ENCODE assay signal across 1 cellular context in the genomic region with DNA sequence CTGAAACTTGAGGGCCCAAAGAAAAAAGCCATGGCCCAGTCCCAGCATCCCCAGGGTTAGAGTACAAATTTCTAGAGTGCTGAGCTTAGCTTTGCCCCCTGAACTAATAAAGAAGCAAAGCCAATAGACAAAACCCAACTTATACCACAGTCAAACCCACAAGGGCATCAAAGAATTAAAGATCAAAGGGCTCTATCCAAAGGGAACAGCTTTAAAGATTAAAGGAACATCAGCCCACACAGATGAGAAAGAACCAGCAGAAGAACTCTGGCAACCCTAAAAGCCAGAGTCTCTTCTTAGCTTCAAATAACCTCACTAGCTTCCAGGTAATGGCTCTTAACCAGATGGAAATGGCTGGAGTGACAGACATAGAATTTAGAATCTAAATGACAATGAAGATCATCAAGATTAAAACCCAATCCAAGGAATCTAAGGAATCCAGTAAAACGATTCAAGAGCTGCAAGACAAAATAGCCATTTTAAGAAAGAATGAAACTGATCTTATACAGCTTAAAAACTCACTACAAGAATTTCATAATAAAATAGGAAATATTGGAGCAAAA.
TF ChIP-seq lines count a peak whose summit lies in the region.

No MANE protein-coding gene starts in this region.

TF ChIP-seq in WTC11, 78 proteins besides CTCF, POLR2A, EP300 and RAD21 (continued from another document):
- TF ChIP-seq, protein P1, sequence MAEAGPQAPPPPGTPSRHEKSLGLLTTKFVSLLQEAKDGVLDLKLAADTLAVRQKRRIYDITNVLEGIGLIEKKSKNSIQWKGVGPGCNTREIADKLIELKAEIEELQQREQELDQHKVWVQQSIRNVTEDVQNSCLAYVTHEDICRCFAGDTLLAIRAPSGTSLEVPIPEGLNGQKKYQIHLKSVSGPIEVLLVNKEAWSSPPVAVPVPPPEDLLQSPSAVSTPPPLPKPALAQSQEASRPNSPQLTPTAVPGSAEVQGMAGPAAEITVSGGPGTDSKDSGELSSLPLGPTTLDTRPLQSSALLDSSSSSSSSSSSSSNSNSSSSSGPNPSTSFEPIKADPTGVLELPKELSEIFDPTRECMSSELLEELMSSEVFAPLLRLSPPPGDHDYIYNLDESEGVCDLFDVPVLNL (CRISPR knock-in tag; IDR thresholded peaks at IDR 0.05; ENCODE audit: borderline replicate concordance, low read depth) = no peak
- TF ChIP-seq ZBTB21 (CRISPR knock-in tag; IDR thresholded peaks at IDR 0.05; ENCODE audit: borderline replicate concordance) (no peak), MYBL2 (CRISPR knock-in tag; IDR thresholded peaks at IDR 0.05) (no peak)
- TF ChIP-seq, protein P2, sequence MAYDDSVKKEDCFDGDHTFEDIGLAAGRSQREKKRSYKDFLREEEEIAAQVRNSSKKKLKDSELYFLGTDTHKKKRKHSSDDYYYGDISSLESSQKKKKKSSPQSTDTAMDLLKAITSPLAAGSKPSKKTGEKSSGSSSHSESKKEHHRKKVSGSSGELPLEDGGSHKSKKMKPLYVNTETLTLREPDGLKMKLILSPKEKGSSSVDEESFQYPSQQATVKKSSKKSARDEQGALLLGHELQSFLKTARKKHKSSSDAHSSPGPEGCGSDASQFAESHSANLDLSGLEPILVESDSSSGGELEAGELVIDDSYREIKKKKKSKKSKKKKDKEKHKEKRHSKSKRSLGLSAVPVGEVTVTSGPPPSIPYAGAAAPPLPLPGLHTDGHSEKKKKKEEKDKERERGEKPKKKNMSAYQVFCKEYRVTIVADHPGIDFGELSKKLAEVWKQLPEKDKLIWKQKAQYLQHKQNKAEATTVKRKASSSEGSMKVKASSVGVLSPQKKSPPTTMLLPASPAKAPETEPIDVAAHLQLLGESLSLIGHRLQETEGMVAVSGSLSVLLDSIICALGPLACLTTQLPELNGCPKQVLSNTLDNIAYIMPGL (CRISPR knock-in tag; IDR thresholded peaks at IDR 0.05) = no peak
- TF ChIP-seq, protein P3, sequence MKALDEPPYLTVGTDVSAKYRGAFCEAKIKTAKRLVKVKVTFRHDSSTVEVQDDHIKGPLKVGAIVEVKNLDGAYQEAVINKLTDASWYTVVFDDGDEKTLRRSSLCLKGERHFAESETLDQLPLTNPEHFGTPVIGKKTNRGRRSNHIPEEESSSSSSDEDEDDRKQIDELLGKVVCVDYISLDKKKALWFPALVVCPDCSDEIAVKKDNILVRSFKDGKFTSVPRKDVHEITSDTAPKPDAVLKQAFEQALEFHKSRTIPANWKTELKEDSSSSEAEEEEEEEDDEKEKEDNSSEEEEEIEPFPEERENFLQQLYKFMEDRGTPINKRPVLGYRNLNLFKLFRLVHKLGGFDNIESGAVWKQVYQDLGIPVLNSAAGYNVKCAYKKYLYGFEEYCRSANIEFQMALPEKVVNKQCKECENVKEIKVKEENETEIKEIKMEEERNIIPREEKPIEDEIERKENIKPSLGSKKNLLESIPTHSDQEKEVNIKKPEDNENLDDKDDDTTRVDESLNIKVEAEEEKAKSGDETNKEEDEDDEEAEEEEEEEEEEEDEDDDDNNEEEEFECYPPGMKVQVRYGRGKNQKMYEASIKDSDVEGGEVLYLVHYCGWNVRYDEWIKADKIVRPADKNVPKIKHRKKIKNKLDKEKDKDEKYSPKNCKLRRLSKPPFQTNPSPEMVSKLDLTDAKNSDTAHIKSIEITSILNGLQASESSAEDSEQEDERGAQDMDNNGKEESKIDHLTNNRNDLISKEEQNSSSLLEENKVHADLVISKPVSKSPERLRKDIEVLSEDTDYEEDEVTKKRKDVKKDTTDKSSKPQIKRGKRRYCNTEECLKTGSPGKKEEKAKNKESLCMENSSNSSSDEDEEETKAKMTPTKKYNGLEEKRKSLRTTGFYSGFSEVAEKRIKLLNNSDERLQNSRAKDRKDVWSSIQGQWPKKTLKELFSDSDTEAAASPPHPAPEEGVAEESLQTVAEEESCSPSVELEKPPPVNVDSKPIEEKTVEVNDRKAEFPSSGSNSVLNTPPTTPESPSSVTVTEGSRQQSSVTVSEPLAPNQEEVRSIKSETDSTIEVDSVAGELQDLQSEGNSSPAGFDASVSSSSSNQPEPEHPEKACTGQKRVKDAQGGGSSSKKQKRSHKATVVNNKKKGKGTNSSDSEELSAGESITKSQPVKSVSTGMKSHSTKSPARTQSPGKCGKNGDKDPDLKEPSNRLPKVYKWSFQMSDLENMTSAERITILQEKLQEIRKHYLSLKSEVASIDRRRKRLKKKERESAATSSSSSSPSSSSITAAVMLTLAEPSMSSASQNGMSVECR (CRISPR knock-in tag; IDR thresholded peaks at IDR 0.05; ENCODE audit: borderline replicate concordance) = no peak
